Comparison of ENCODE assay signal across 17 cellular contexts in the genomic region with DNA sequence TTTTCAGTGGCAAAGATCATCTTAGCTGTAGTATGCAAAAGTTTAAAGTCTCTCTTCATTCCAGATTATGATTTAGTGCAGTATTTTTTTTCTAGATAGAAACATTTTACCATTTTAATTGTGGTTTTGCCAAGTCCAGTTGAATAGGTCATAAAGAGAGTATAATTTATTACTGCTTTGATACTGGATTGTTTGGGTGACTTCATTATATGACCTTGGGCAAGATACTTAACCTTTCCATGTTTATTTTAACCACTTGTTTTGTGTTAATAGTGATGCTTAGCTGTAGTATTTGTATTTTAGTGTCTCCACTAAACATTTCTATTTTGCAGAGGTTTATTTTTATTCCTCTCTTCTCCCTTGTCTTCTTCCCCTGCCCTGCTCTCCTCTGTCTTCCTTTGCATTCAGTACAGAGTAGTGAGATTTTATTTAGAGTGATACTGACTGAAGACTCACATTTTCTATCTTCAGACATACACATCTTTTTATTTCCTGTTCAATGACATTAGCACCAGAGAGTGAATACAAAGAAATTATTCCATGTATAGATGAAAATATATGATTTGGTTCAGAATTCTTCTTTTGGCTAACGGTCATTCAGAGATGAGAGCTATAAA.
DNase-seq lines count a peak whose midpoint lies in the region; ATAC-seq and TF ChIP-seq lines count a peak whose summit lies in the region.
"Had no signal": no experiment of that assay in that cellular context is flagged by ENCODE, and none has a peak within 500 bp of the region (broad histone marks: within the 10 kb centered on the region; RNA-seq: fewer than 3 reads in every experiment).

No MANE protein-coding gene starts in this region.

- no peak overlapping the region for H2BK15ac ChIP-seq in mesenchymal stem cell (ENCODE audit: low read depth, poor library complexity, severe bottlenecking)

- no peak overlapping the region for H2BK5ac ChIP-seq in mesenchymal stem cell (ENCODE audit: low read depth, low read length, poor library complexity, severe bottlenecking)

- no peaks in the 10 kb centered on the region for H3K9me3 ChIP-seq in mesenchymal stem cell (ENCODE audit: control insufficient read depth, low read length)
- H3K9me3 ChIP-seq: body of pancreas, stomach had no signal

- H3K9ac ChIP-seq in mesenchymal stem cell (ENCODE audit: low read length): peak overlapping the region; percentile 87

- no peak overlapping the region for H3K23ac ChIP-seq in mesenchymal stem cell (ENCODE audit: low read length in 2 of 2)

- H3K27ac ChIP-seq in ACC112 (ENCODE audit: low read depth, low read length) (peak overlapping the region; percentile 68), mesenchymal stem cell (ENCODE audit: low read length, poor library complexity, severe bottlenecking) (no peak overlapping the region)
- H3K27ac ChIP-seq: body of pancreas had no signal

- WGBS in mesenchymal stem cell: no CpG with 5 or more reads among the region's 1 CpG

- H3K4me3 Mint-ChIP-seq in activated B cell treated with CpG ODN at 0.5 μM for 24 hours: peak overlapping the region; percentile 2

- no peak overlapping the region for H3K4me2 ChIP-seq in mesenchymal stem cell (ENCODE audit: low read length, poor library complexity, severe bottlenecking)

- no peak overlapping the region for H4K8ac ChIP-seq in mesenchymal stem cell (ENCODE audit: low read length)

- ATAC-seq in activated B cell treated with CpG ODN at 0.5 μM for 24 hours (ENCODE audit: low read depth): no peak
- no peak for ATAC-seq in HG03025 (IDR thresholded peaks at IDR 0.05; ENCODE audit: low FRiP score, unreplicated experiment)
- ATAC-seq: activated CD4-positive, CD25-positive, alpha-beta regulatory T cell treated with anti-CD3 and anti-CD28 coated beads, Interleukin-2, amount 50 U/mL, for 24 hours; body of pancreas; left colon; Panc1 had no signal

- no peak overlapping the region for H2AK5ac ChIP-seq in mesenchymal stem cell (ENCODE audit: low read length, severe bottlenecking)

- H3K14ac ChIP-seq in mesenchymal stem cell (ENCODE audit: low read length in 2 of 2): no peak overlapping the region

- H3K9me3 Mint-ChIP-seq in activated B cell treated with CpG ODN at 0.5 μM for 24 hours: no peaks in the 10 kb centered on the region

- H3K36me3 Mint-ChIP-seq in activated B cell treated with CpG ODN at 0.5 μM for 24 hours (ENCODE audit: low read depth): peaks cover 13% of the 10 kb centered on the region

- TF ChIP-seq CTCF in activated B cell treated with CpG ODN at 0.5 μM for 24 hours (IDR thresholded peaks at IDR 0.05): no peak

- H2BK12ac ChIP-seq in mesenchymal stem cell (ENCODE audit: low read length in 2 of 2): no peak overlapping the region

- POLR2A ChIA-PET in activated B cell treated with CpG ODN at 0.5 μM for 24 hours (lab: Charles Lee): interaction anchor here (0.6 kb wide), 1 partner anchor 224 kb away, joined by 3 read pairs; no protein-coding TSS in a partner anchor

- H3K79me2 ChIP-seq in ACC112 (ENCODE audit: control insufficient read depth, insufficient read depth, low read length, unreplicated experiment): no peaks in the 10 kb centered on the region

- H3K36me3 ChIP-seq in ACC112 (ENCODE audit: insufficient read depth, low read length): no peaks in the 10 kb centered on the region
- H3K36me3 ChIP-seq in mesenchymal stem cell (ENCODE audit: control insufficient read depth in 1 of 2, insufficient read depth in 2 of 2, low read depth in 1 of 2, low read length in 2 of 2): peaks cover 0 to 6% of the 10 kb centered on the region in 2 experiments
- H3K36me3 ChIP-seq: stomach had no signal

- H3K4me3 ChIP-seq in ACC112 (ENCODE audit: low read depth, low read length) (peak overlapping the region; percentile 13), mesenchymal stem cell (ENCODE audit: insufficient read depth in 1 of 2, low read depth in 1 of 2, low read length in 2 of 2) (no peak overlapping the region)
- H3K4me3 ChIP-seq: body of pancreas, stomach had no signal

- intact Hi-C loops in activated B cell treated with CpG ODN at 0.5 μM for 24 hours (cut with micrococcal nuclease): loop anchor here (5.0 kb wide), 1 partner anchor 386 kb away; a partner anchor contains a TSS

- H3K27ac Mint-ChIP-seq in activated B cell treated with CpG ODN at 0.5 μM for 24 hours: peak overlapping the region; percentile 62

- no peak overlapping the region for H3K4ac ChIP-seq in mesenchymal stem cell (ENCODE audit: low read depth in 1 of 2, low read length in 2 of 2)

- H2BK120ac ChIP-seq in mesenchymal stem cell (ENCODE audit: low read depth, low read length): no peak overlapping the region

- CTCF ChIA-PET in activated B cell treated with CpG ODN at 0.5 μM for 24 hours (lab: Charles Lee): interaction anchor here (1.9 kb wide), 1 partner anchor 88 kb away, joined by 6 read pairs; no protein-coding TSS in a partner anchor

- H3K4me1 Mint-ChIP-seq in activated B cell treated with CpG ODN at 0.5 μM for 24 hours: peaks cover 39% of the 10 kb centered on the region

- no peak overlapping the region for H3K18ac ChIP-seq in mesenchymal stem cell (ENCODE audit: low read depth in 1 of 2, low read length in 2 of 2)

- no peak overlapping the region for H4K91ac ChIP-seq in mesenchymal stem cell (ENCODE audit: low read length)

- H2AFZ ChIP-seq in ACC112 (ENCODE audit: low read length, unreplicated experiment): no peak overlapping the region
- no peak overlapping the region for H2AFZ ChIP-seq in mesenchymal stem cell (ENCODE audit: low read depth, low read length)

- DNase-seq in EH (ENCODE audit: low read depth) (peak; percentile 58), activated B cell treated with CpG ODN at 0.5 μM for 24 hours (no peak), mesenchymal stem cell (peak; percentile 17), GDM1 (lab: John Stamatoyannopoulos, UW) (no peak), NOMO-1 (lab: John Stamatoyannopoulos, UW; ENCODE audit: unreplicated experiment in 2 of 2) (no peak)
- DNase-seq in activated T-cell treated with anti-CD3 and anti-CD28 coated beads, Interleukin-2, amount 50 U/mL, for 48 hours: no peak
- DNase-seq: activated naive CD4-positive, alpha-beta T cell treated with Interleukin-2 at 50 U/mL for 16 hours; body of pancreas; hypothalamus; left colon; NCI-H1694 treated with DMSO at 0.1 percent for 48 hours; NCI-H524 treated with DMSO at 0.1 percent for 48 hours; stomach had no signal

- no peaks in the 10 kb centered on the region for H3K27me3 Mint-ChIP-seq in activated B cell treated with CpG ODN at 0.5 μM for 24 hours

- H3K4me1 ChIP-seq in ACC112 (ENCODE audit: control insufficient read depth, insufficient read depth, low read length, unreplicated experiment): peaks cover 21% of the 10 kb centered on the region
- no peaks in the 10 kb centered on the region for H3K4me1 ChIP-seq in mesenchymal stem cell (ENCODE audit: control insufficient read depth, insufficient read depth, low read depth, low read length)
- H3K4me1 ChIP-seq: body of pancreas had no signal

- H3K79me1 ChIP-seq in mesenchymal stem cell (replicated peaks; ENCODE audit: low read length, poor library complexity, severe bottlenecking): peaks cover 3% of the 10 kb centered on the region

- H3K27me3 ChIP-seq in ACC112 (ENCODE audit: insufficient read depth, low read length) (no peaks in the 10 kb centered on the region), mesenchymal stem cell (ENCODE audit: control insufficient read depth in 1 of 2, insufficient read depth in 1 of 2, low read length in 2 of 2) (no peaks in the 10 kb centered on the region)
- H3K27me3 ChIP-seq: body of pancreas, stomach had no signal

Comparison
In these comparisons a context has a peak if more than half of its experiments do, and no peak if none do; other contexts are left out.
1. DNase-seq: peak in EH (single experiment) and mesenchymal stem cell (single experiment); none in activated B cell treated with CpG ODN at 0.5 μM for 24 hours (single experiment), GDM1 (single experiment), NOMO-1 (0 of 2) and activated T-cell treated with anti-CD3 and anti-CD28 coated beads, Interleukin-2, amount 50 U/mL, for 48 hours (0 of 2).